ENCODE assay signal across 21 cellular contexts in the genomic region with DNA sequence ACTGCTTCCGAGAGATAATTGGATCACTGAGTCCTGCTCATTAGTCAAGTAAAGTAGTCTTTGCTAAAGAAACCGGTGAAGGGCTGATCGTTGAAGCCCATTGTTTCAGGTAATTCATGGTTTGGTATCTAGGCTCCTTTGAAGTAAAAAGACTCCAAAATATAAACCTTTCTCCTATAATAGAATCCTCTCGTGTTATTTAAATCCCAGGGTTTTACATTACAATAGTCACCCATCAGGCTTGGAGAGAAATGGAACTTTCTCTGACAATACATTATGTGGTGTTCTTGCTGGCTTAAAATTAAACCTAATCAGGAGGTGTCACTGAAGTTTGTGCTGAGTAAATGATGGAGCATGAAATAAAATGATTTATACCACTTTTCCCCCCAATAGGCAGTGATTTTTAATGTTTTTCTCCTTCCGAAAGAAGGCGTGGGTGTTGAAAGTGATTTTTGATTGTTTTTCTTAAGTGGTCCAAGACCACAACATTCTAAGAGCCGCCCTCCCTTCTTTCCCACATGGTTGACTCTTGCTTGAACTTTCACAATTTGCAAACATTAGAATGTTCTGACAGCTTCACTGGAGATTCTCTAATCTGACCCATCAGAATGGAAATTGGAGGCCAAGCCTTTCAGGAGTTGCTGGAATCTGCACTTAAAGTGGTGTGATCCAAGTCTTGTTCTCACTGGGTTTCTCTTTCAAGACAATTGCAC. TPM values are rescaled to one million over a fixed set of nuclear protein-coding genes. Genes with fewer than 3 reads are reported as not detected.
DNase-seq lines count a peak whose midpoint lies in the region; ATAC-seq and TF ChIP-seq lines count a peak whose summit lies in the region.
"Had no signal": no experiment of that assay in that cellular context is flagged by ENCODE, and none has a peak within 500 bp of the region (broad histone marks: within the 10 kb centered on the region; RNA-seq: fewer than 3 reads in every experiment).

No MANE protein-coding gene starts in this region.

- ATAC-seq in WTC11 (peak; percentile 69), omental fat pad (ENCODE audit: low FRiP score) (peak; percentile 35), T-cell (replicated peaks in 1 of 4) (no peak)
- ATAC-seq: natural killer cell; stimulated activated naive B cell treated with anti-CD40 and anti-IgM and Interleukin-4, amounts not matched to agents 10 μg/mL and 1 μg/mL and 100 μg/mL, for 72 hours had no signal

- H3K9ac ChIP-seq in GM23248, result no peak overlapping the region

- H3K27ac Mint-ChIP-seq in WTC11 (no peak overlapping the region), T-cell (no peak overlapping the region)
- H3K27ac Mint-ChIP-seq: activated CD4-positive, alpha-beta memory T cell treated with anti-CD3 and anti-CD28 coated beads, Interleukin-2, amount 10 ng/mL, durations not matched to agents 7 days and 5 days; natural killer cell; stimulated activated naive B cell treated with anti-CD40 and anti-IgM and Interleukin-4, amounts not matched to agents 10 μg/mL and 1 μg/mL and 100 μg/mL, for 72 hours had no signal

- WGBS in GM23248 (ENCODE audit: low coverage in 1 of 2, low lambda C conversion rate in 2 of 2, missing lambda C conversion rate in 2 of 2), 2 experiments, result 36 to 49% methylated on average over 7 of the region's 7 CpGs
- 78 to 83% methylated on average over 7 of the region's 7 CpGs for WGBS in testis, 2 donors

- H3K4me1 ChIP-seq in GM23248 (ENCODE audit: insufficient read depth), result peaks cover 2% of the 10 kb centered on the region
- peaks cover 4% of the 10 kb centered on the region for H3K4me1 ChIP-seq in testis
- H3K4me1 ChIP-seq: thyroid gland had no signal

- H3K9me3 ChIP-seq in GM23248 (ENCODE audit: low read depth), result no peaks in the 10 kb centered on the region
- H3K9me3 ChIP-seq in testis, result no peaks in the 10 kb centered on the region
- H3K9me3 ChIP-seq: esophagus squamous epithelium, thyroid gland had no signal

- intact Hi-C loops in testis (cut with DNase I; ENCODE audit: low total_unique reads), result no loop called here

- TF ChIP-seq POLR2A in testis (IDR thresholded peaks at IDR 0.05), result no peak

- H3K27me3 Mint-ChIP-seq in WTC11 (ENCODE audit: low read depth), result peaks cover 73% of the 10 kb centered on the region
- peaks cover 3 to 9% of the 10 kb centered on the region in 2 donors for H3K27me3 Mint-ChIP-seq in T-cell
- H3K27me3 Mint-ChIP-seq: activated CD4-positive, alpha-beta memory T cell treated with anti-CD3 and anti-CD28 coated beads, Interleukin-2, amount 10 ng/mL, durations not matched to agents 7 days and 5 days; stimulated activated naive B cell treated with anti-CD40 and anti-IgM and Interleukin-4, amounts not matched to agents 10 μg/mL and 1 μg/mL and 100 μg/mL, for 72 hours had no signal

- H3K36me3 Mint-ChIP-seq in WTC11, result peaks cover 6% of the 10 kb centered on the region; the same call in 1 of the 2 replicates
- no peaks in the 10 kb centered on the region for H3K36me3 Mint-ChIP-seq in T-cell
- H3K36me3 Mint-ChIP-seq: natural killer cell; stimulated activated naive B cell treated with anti-CD40 and anti-IgM and Interleukin-4, amounts not matched to agents 10 μg/mL and 1 μg/mL and 100 μg/mL, for 72 hours had no signal

- DNase-seq in GM23248 (peak; percentile 27), WTC11 (ENCODE audit: low spot score) (no peak), fibroblast of mammary gland (ENCODE audit: low read depth) (peak; percentile 72), omental fat pad (ENCODE audit: low spot score) (no peak), T-cell (no peak), testis (no peak), amygdala (lab: John Stamatoyannopoulos, UW) (no peak)
- DNase-seq: activated CD4-positive, alpha-beta memory T cell treated with anti-CD3 and anti-CD28 coated beads, Interleukin-2, amount 10 ng/mL, durations not matched to agents 7 days and 5 days; activated gamma-delta T cell treated with Interleukin-2 at 50 U/mL for 16 hours; DMS79 treated with DMSO at 0.1 percent for 48 hours; effector memory CD4-positive, alpha-beta T cell; esophagus squamous epithelium; islet precursor cell; natural killer cell; NCI-H1417; NCI-H524; posterior cingulate gyrus; stimulated activated CD4-positive, alpha-beta T cell treated with anti-CD3 and anti-CD28 coated beads, Interleukin-1b, Interleukin-23, amount 100 ng/mL, for 48 hours; stimulated activated naive B cell treated with anti-CD40 and anti-IgM and Interleukin-4, amounts not matched to agents 10 μg/mL and 1 μg/mL and 100 μg/mL, for 72 hours; thyroid gland had no signal

- POLR2A ChIA-PET in WTC11 (lab: Charles Lee), result no interaction called here
- POLR2A ChIA-PET in T-cell (lab: Charles Lee), result no interaction called here

- H3K9me2 ChIP-seq in GM23248 (ENCODE audit: insufficient read depth), result no peaks in the 10 kb centered on the region

- H3K4me3 ChIP-seq in GM23248 (no peak overlapping the region), fibroblast of mammary gland (ENCODE audit: control insufficient read depth, low read depth, low read length) (no peak overlapping the region), testis (no peak overlapping the region)
- H3K4me3 ChIP-seq: esophagus squamous epithelium, thyroid gland had no signal

- H3K36me3 ChIP-seq in GM23248 (ENCODE audit: low read depth) (no peaks in the 10 kb centered on the region), testis (ENCODE audit: low read depth, missing control alignments) (no peaks in the 10 kb centered on the region)
- H3K36me3 ChIP-seq: esophagus squamous epithelium, thyroid gland had no signal

- H3K4me2 ChIP-seq in GM23248 (ENCODE audit: unreplicated experiment), result peak overlapping the region; percentile 2

- H3K27me3 ChIP-seq in GM23248 (replicated peaks; ENCODE audit: insufficient read depth) (0 out of 2 replicates have a peak, but pooled peaks cover 4% of the 10 kb centered on the region), testis (no peaks in the 10 kb centered on the region)
- H3K27me3 ChIP-seq: esophagus squamous epithelium, thyroid gland had no signal

- H3K27ac ChIP-seq in GM23248 (no peak overlapping the region), testis (no peak overlapping the region)
- H3K27ac ChIP-seq: RWPE1, thyroid gland had no signal

- H4K20me1 ChIP-seq in GM23248 (ENCODE audit: insufficient read depth), result no peaks in the 10 kb centered on the region

- in situ Hi-C loops in GM23248 (cut with MboI), result no loop called here

- H2AFZ ChIP-seq in GM23248, result no peak overlapping the region

- H3K4me1 Mint-ChIP-seq in WTC11, result peaks cover 27% of the 10 kb centered on the region
- H3K4me1 Mint-ChIP-seq in T-cell, result no peaks in the 10 kb centered on the region
- H3K4me1 Mint-ChIP-seq: activated CD4-positive, alpha-beta memory T cell treated with anti-CD3 and anti-CD28 coated beads, Interleukin-2, amount 10 ng/mL, durations not matched to agents 7 days and 5 days; natural killer cell; stimulated activated naive B cell treated with anti-CD40 and anti-IgM and Interleukin-4, amounts not matched to agents 10 μg/mL and 1 μg/mL and 100 μg/mL, for 72 hours had no signal

- H3K4me3 Mint-ChIP-seq in WTC11 (no peak overlapping the region), T-cell (no peak overlapping the region)
- H3K4me3 Mint-ChIP-seq: activated CD4-positive, alpha-beta memory T cell treated with anti-CD3 and anti-CD28 coated beads, Interleukin-2, amount 10 ng/mL, durations not matched to agents 7 days and 5 days; natural killer cell; stimulated activated naive B cell treated with anti-CD40 and anti-IgM and Interleukin-4, amounts not matched to agents 10 μg/mL and 1 μg/mL and 100 μg/mL, for 72 hours had no signal

- H3F3A ChIP-seq in GM23248 (ENCODE audit: insufficient read depth), result no peaks in the 10 kb centered on the region

- CTCF ChIA-PET in WTC11 (lab: Charles Lee), result no interaction called here
- CTCF ChIA-PET in T-cell (lab: Charles Lee), result no interaction called here

- H3K79me2 ChIP-seq in GM23248 (ENCODE audit: insufficient read depth), result no peaks in the 10 kb centered on the region

- no peak for TF ChIP-seq CTCF in WTC11 (IDR thresholded peaks at IDR 0.05)
- no peak for TF ChIP-seq CTCF in fibroblast of mammary gland (conservative IDR thresholded peaks at IDR 0.05; ENCODE audit: control insufficient read depth, insufficient read depth, low read depth, low read length)
- no peak for TF ChIP-seq CTCF in omental fat pad (IDR thresholded peaks at IDR 0.05)
- TF ChIP-seq CTCF in testis (IDR thresholded peaks at IDR 0.05), result no peak

- H3K9me3 Mint-ChIP-seq in WTC11, result peaks cover 20% of the 10 kb centered on the region
- no peaks in the 10 kb centered on the region for H3K9me3 Mint-ChIP-seq in T-cell
- H3K9me3 Mint-ChIP-seq: activated CD4-positive, alpha-beta memory T cell treated with anti-CD3 and anti-CD28 coated beads, Interleukin-2, amount 10 ng/mL, durations not matched to agents 7 days and 5 days; natural killer cell had no signal

TF ChIP-seq in WTC11, 78 proteins besides CTCF, POLR2A, EP300 and RAD21:
- TF ChIP-seq ZNF138 (CRISPR knock-in tag; conservative IDR thresholded peaks at IDR 0.05) (no peak), MAX (CRISPR knock-in tag; IDR thresholded peaks at IDR 0.05) (no peak), NR2C2 (CRISPR knock-in tag; IDR thresholded peaks at IDR 0.05) (no peak), HMGA2 (CRISPR knock-in tag; IDR thresholded peaks at IDR 0.05) (no peak), PRRX2 (CRISPR knock-in tag; IDR thresholded peaks at IDR 0.05) (no peak)

RNA-seq across cellular contexts. Expression of gene LRMDA, which starts 44.2 kb away (rescaled TPM):
- total RNA-seq in GM23248 (2014; rRNA removed; shearing (Covaris generic)), result 0.13 TPM in 1 of 2 replicates, not detected in the other
- polyA plus RNA-seq in GM23248 (2016; fragmentation: Nextera tagmentation; extraction: Ambion mirVana) (2.1 and 2.6 TPM in 2 replicates), testis (ENCODE audit: insufficient read depth, low read depth, low replicate concordance) (13.8 TPM)
- total RNA-seq in WTC11 (2021) (0.48 to 0.92 TPM (median 0.78 TPM) in 3 replicates), omental fat pad (10 to 100 TPM; 12.0 to 15.9 (median 13.9) TPM), T-cell (1 to 10 TPM in 1 of 5 donors, under 1 TPM in 1, not detected in 3; 0.30 to 1.2 TPM), testis (10 to 100 TPM in 1 of 2 donors, 1 to 10 TPM in 1; 7.6 to 10.6 TPM)
- total RNA-seq: activated CD4-positive, alpha-beta memory T cell treated with anti-CD3 and anti-CD28 coated beads, Interleukin-2, amount 10 ng/mL, durations not matched to agents 7 days and 5 days had no signal

Comparison
In these comparisons a context has a peak if more than half of its experiments do, and no peak if none do; other contexts are left out.
1. DNase-seq: peak in GM23248 (single experiment) and fibroblast of mammary gland (single experiment); none in WTC11 (single experiment), omental fat pad (single experiment), T-cell (0 of 34), testis (single experiment) and amygdala (0 of 56).
2. ATAC-seq: peak in WTC11 (single experiment) and omental fat pad (single experiment); none in T-cell (0 of 4).